In the genomic region with DNA sequence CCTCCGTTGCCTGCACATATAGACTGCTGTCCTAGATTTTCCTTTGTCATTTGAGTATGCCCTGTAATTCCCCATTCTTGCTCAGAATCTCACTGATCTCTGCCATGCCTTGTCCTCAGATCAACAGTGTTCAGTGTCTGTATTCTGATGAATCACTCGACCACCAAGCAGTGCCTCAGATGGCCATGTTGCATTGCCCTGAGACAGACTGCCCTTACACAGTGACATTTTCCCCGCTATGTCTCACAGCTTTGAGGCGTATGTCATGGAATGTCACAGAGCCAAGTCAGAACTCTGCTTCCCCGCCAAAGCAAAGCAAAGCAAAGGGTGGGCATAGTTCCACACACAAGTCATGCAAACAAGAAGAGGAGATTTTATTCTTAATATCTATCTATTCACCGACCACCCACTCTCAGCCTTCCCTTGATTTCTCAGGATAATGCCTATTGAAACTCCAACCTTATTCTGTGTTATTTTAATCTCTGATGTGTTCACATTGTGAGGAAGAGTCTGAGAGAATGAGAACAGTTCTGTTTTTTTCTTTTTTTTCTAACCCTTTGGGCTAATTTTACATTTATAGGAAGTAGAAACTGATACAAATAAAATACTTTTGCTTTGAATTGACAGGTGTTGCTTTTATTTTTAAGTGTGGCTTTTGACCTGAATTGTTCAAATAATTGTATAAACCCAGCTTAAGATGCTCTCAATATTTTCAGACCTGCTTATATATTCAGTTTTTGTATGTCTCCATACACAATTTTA, we compare ENCODE assay signal across 1 cellular context.
TF ChIP-seq lines count a peak whose summit lies in the region.

No MANE protein-coding gene starts in this region.

TF ChIP-seq in WTC11, 78 proteins besides CTCF, POLR2A, EP300 and RAD21 (continued from another document):
- TF ChIP-seq RELA (CRISPR knock-in tag; IDR thresholded peaks at IDR 0.05; ENCODE audit: borderline replicate concordance) = no peak
- TF ChIP-seq ZNF423 (CRISPR knock-in tag; IDR thresholded peaks at IDR 0.05) = no peak
